In the genomic region with DNA sequence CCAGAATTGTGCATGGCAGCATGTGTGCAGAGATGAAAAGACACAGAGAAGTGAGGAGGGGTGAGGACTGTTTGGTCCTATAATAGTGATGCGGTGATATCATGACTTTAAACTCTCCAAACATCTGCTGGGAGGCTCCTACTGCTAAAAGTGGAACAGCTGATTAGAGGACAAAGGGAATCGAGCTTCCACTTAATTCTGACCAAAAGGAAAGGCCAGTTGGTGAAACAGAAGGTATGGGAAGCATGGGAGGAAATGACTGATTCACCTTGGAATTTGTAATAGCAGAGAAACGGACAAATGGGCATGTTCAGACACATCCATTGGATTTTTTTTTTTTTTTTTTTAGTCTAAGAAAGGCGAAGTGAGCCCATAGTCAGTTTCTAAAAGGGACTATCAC, we compare ENCODE assay signal across 13 cellular contexts.
DNase-seq lines count a peak whose midpoint lies in the region; ATAC-seq and TF ChIP-seq lines count a peak whose summit lies in the region.
"Had no signal": no experiment of that assay in that cellular context is flagged by ENCODE, and none has a peak within 500 bp of the region (broad histone marks: within the 10 kb centered on the region; RNA-seq: fewer than 3 reads in every experiment).

No MANE protein-coding gene starts in this region.

- H3K27ac ChIP-seq in SJSA1 (peak overlapping the region; percentile 93), fibroblast of lung (ENCODE audit: insufficient read depth, low read length) (peak overlapping the region; percentile 20)
- no peak overlapping the region for H3K27ac ChIP-seq in naive thymus-derived CD4-positive, alpha-beta T cell (ENCODE audit: low read depth, low read length)
- H3K27ac ChIP-seq: 22Rv1 had no signal

- H3K4me1 ChIP-seq in SJSA1 (replicated peaks), result peaks cover 28% of the 10 kb centered on the region
- peaks cover 10% of the 10 kb centered on the region for H3K4me1 ChIP-seq in fibroblast of lung (ENCODE audit: control insufficient read depth, extremely low read depth, insufficient read depth, low read length)
- H3K4me1 ChIP-seq in skeletal muscle satellite cell (ENCODE audit: control insufficient read depth, insufficient read depth, low read length), result peaks cover 29% of the 10 kb centered on the region
- H3K4me1 ChIP-seq in naive thymus-derived CD4-positive, alpha-beta T cell (ENCODE audit: control insufficient read depth in 2 of 2, insufficient read depth in 2 of 2, low read length in 2 of 2), result no peaks in the 10 kb centered on the region

- H3K79me2 ChIP-seq in fibroblast of lung (ENCODE audit: control insufficient read depth, insufficient read depth, low read length), result no peaks in the 10 kb centered on the region

- ATAC-seq in naive thymus-derived CD4-positive, alpha-beta T cell, result no peak
- ATAC-seq: mucosa of descending colon had no signal

- TF ChIP-seq CTCF in fibroblast of lung (conservative IDR thresholded peaks at IDR 0.05 in 1 of 2, IDR thresholded peaks at IDR 0.05 in 1 of 2; ENCODE audit: low read depth in 1 of 2, low read length in 2 of 2), result no peak

- POLR2A ChIA-PET in naive thymus-derived CD4-positive, alpha-beta T cell (lab: Charles Lee), result no interaction called here

- peaks cover 0 to 32% (median 19%) of the 10 kb centered on the region in 5 donors for H3K27me3 Mint-ChIP-seq in naive thymus-derived CD4-positive, alpha-beta T cell

- H3K4me3 ChIP-seq in SJSA1 (no peak overlapping the region), fibroblast of lung (replicated peaks in 1 of 4; ENCODE audit: control extremely low read depth in 1 of 4, insufficient read depth in 1 of 4, low read depth in 3 of 4, low read length in 4 of 4) (no peak overlapping the region), skeletal muscle satellite cell (ENCODE audit: low read length) (no peak overlapping the region)
- no peak overlapping the region for H3K4me3 ChIP-seq in naive thymus-derived CD4-positive, alpha-beta T cell (ENCODE audit: low read length)
- H3K4me3 ChIP-seq: mucosa of descending colon had no signal

- peak overlapping the region; percentile 7 for H2AFZ ChIP-seq in fibroblast of lung (ENCODE audit: low read length)

- no peaks in the 10 kb centered on the region for H3K27me3 ChIP-seq in SJSA1 (replicated peaks)
- H3K27me3 ChIP-seq in fibroblast of lung (ENCODE audit: control insufficient read depth, insufficient read depth, low read length), result no peaks in the 10 kb centered on the region
- no peaks in the 10 kb centered on the region for H3K27me3 ChIP-seq in skeletal muscle satellite cell (ENCODE audit: control insufficient read depth, insufficient read depth, low read length)
- H3K27me3 ChIP-seq in naive thymus-derived CD4-positive, alpha-beta T cell (ENCODE audit: control insufficient read depth in 2 of 2, insufficient read depth in 2 of 2, low read length in 2 of 2), result no peaks in the 10 kb centered on the region

- H3K9me3 ChIP-seq in SJSA1 (replicated peaks) (no peaks in the 10 kb centered on the region), fibroblast of lung (ENCODE audit: control insufficient read depth, insufficient read depth, low read depth, low read length) (no peaks in the 10 kb centered on the region), skeletal muscle satellite cell (replicated peaks; ENCODE audit: low read length) (no peaks in the 10 kb centered on the region)
- no peaks in the 10 kb centered on the region for H3K9me3 ChIP-seq in naive thymus-derived CD4-positive, alpha-beta T cell (ENCODE audit: control insufficient read depth in 2 of 3, low read length in 3 of 3)
- H3K9me3 ChIP-seq: mucosa of descending colon had no signal

- no peaks in the 10 kb centered on the region for H4K20me1 ChIP-seq in fibroblast of lung (ENCODE audit: control insufficient read depth, extremely low read depth, insufficient read depth, low read length)

- no peak overlapping the region for H3K4me3 Mint-ChIP-seq in naive thymus-derived CD4-positive, alpha-beta T cell
- H3K4me3 Mint-ChIP-seq: activated CD4-positive, alpha-beta memory T cell treated with anti-CD3 and anti-CD28 coated beads for 36 hours; IgD-negative memory B cell had no signal

- no peaks in the 10 kb centered on the region for H3K36me3 Mint-ChIP-seq in naive thymus-derived CD4-positive, alpha-beta T cell
- H3K36me3 Mint-ChIP-seq: activated CD4-positive, alpha-beta memory T cell treated with anti-CD3 and anti-CD28 coated beads for 36 hours; IgD-negative memory B cell had no signal

- H3K9ac ChIP-seq in fibroblast of lung (ENCODE audit: insufficient read depth, low read length), result no peak overlapping the region
- H3K9ac ChIP-seq in skeletal muscle satellite cell (ENCODE audit: low read depth, low read length), result peak overlapping the region; percentile 65

- DNase-seq in DMS 273 (lab: John Stamatoyannopoulos, UW; ENCODE audit: unreplicated experiment), result peak; percentile 56
- no peak for DNase-seq in DMS 273 treated with DMSO at 0.1 percent for 48 hours (lab: John Stamatoyannopoulos, UW)
- DNase-seq in SJSA1 (ENCODE audit: low read depth in 1 of 2, low spot score in 2 of 2), result peak; percentile 58 to 87
- DNase-seq in fibroblast of lung (ENCODE audit: low read depth in 2 of 2), result peak; percentile 72 to 98
- no peak for DNase-seq in hypothalamus (lab: John Stamatoyannopoulos, UW)
- DNase-seq in naive thymus-derived CD4-positive, alpha-beta T cell, result no peak
- no peak for DNase-seq in GM19240 (ENCODE audit: insufficient read length, low spot score)
- DNase-seq: activated CD4-positive, alpha-beta memory T cell treated with anti-CD3 and anti-CD28 coated beads for 36 hours; glutamatergic neuron; mucosa of descending colon had no signal

- no peak overlapping the region for H3K27ac Mint-ChIP-seq in naive thymus-derived CD4-positive, alpha-beta T cell
- H3K27ac Mint-ChIP-seq: activated CD4-positive, alpha-beta memory T cell treated with anti-CD3 and anti-CD28 coated beads for 36 hours; IgD-negative memory B cell had no signal

- H3K4me2 ChIP-seq in fibroblast of lung (ENCODE audit: extremely low read depth, insufficient read depth, low read length), result no peak overlapping the region
- H3K4me2 ChIP-seq in skeletal muscle satellite cell (ENCODE audit: low read length), result peak overlapping the region; percentile 49

- no peaks in the 10 kb centered on the region for H3K36me3 ChIP-seq in SJSA1
- no peaks in the 10 kb centered on the region for H3K36me3 ChIP-seq in fibroblast of lung (ENCODE audit: control insufficient read depth, insufficient read depth, low read length)
- H3K36me3 ChIP-seq in skeletal muscle satellite cell (ENCODE audit: insufficient read depth, low read length), result no peaks in the 10 kb centered on the region
- H3K36me3 ChIP-seq in naive thymus-derived CD4-positive, alpha-beta T cell (ENCODE audit: control insufficient read depth in 2 of 3, insufficient read depth in 3 of 3, low read length in 3 of 3), result no peaks in the 10 kb centered on the region

- H3K4me1 Mint-ChIP-seq in naive thymus-derived CD4-positive, alpha-beta T cell, result peaks cover 0 to 4% (median 0%) of the 10 kb centered on the region in 7 donors
- H3K4me1 Mint-ChIP-seq: IgD-negative memory B cell had no signal

- intact Hi-C loops in naive thymus-derived CD4-positive, alpha-beta T cell (cut with micrococcal nuclease), result no loop called here

- CTCF ChIA-PET in naive thymus-derived CD4-positive, alpha-beta T cell (lab: Charles Lee), result no interaction called here

- H3K9me3 Mint-ChIP-seq in naive thymus-derived CD4-positive, alpha-beta T cell, result no peaks in the 10 kb centered on the region
- H3K9me3 Mint-ChIP-seq: activated CD4-positive, alpha-beta memory T cell treated with anti-CD3 and anti-CD28 coated beads for 36 hours; IgD-negative memory B cell had no signal

Comparison
In these comparisons a context has a peak if more than half of its experiments do, and no peak if none do; other contexts are left out.
1. DNase-seq: peak in DMS 273 (single experiment), SJSA1 (2 of 2) and fibroblast of lung (2 of 2); none in DMS 273 treated with DMSO at 0.1 percent for 48 hours (single experiment), hypothalamus (0 of 51), naive thymus-derived CD4-positive, alpha-beta T cell (0 of 9) and GM19240 (single experiment).